Comparison of ENCODE assay signal across 8 cellular contexts in the genomic region with DNA sequence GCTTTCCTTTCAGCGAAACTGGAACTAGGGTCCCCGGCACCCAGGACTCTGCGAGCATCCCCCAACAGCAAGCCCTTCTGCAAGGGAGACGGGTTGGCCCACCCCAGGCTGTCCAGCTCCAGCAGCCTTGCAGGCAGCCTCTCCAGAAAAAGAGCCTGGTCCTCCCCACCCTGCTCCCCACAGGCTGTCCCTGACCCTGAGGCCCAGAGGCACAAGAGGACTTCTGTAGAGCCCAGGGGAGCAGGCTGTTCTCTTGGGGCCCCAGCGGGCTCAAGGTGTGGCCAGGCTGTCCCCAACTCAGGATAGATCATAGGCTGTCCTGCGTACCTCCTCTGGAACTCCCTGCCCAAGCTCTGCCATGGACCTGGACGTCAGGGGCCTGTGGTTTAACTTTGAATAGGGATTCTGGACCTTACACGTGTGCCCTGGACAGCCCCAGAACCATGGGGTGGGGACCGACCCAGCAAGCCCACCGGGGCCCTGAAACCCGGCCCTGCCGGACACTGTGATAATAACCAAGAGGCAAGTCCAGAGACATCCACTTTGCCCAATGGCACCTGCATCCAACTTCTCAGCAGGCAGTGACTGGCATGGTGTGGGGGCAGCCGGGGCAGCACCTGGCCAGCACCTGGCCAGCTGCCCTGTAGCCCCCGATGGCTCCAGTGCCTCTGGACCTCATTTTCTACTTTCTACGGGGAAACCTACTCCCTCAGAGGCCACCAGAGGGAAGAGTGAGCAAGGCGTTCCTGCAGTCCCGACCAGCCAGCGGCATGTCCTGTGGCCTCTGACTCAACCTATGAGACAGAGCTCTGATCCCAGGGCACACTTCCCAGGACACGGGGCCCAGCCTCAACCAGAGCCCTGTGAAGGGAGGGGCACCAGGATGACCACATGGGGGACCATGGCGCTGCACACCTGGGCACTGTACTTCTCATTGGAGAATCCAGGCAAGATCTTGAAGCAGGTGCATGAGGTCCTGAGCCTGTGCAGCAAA. TPM values are rescaled to one million over a fixed set of nuclear protein-coding genes. Genes with fewer than 3 reads are reported as not detected.
A peak's percentile ranks its signal among the peaks of the same experiment; 100 is the strongest.
DNase-seq lines count a peak whose midpoint lies in the region; ATAC-seq, FAIRE-seq and TF ChIP-seq lines count a peak whose summit lies in the region.

No MANE protein-coding gene starts in this region.

- no peaks in the 10 kb centered on the region for H3K27me3 ChIP-seq in right lobe of liver

- DNase-seq in ELF-1 (ENCODE audit: low read depth, low spot score) (peak; percentile 66), LHCN-M2 (ENCODE audit: low read depth) (peak; percentile 84), astrocyte of the spinal cord (ENCODE audit: low read depth, low spot score) (peak; percentile 39), right lobe of liver (peak; percentile 54 to 64 (median 56)), GM20000 (ENCODE audit: low spot score) (no peak), GM12892 (ENCODE audit: insufficient read length) (no peak)
- no peak for DNase-seq in T-helper 2 cell treated with Interferon-gamma antibody and Interleukin-4, amounts not matched to agents 5 μg/mL and 100 μg/mL, for 36 hours (ENCODE audit: low spot score)
- no peak for DNase-seq in activated T-cell treated with anti-CD3 and anti-CD28 coated beads, Interleukin-2, amount 50 U/mL, for 1 hour

- no peaks in the 10 kb centered on the region for H3K9me3 Mint-ChIP-seq in T-helper 2 cell treated with Interferon-gamma antibody and Interleukin-4, amounts not matched to agents 5 μg/mL and 100 μg/mL, for 36 hours

- H3K4me3 Mint-ChIP-seq in T-helper 2 cell treated with Interferon-gamma antibody and Interleukin-4, amounts not matched to agents 5 μg/mL and 100 μg/mL, for 36 hours, result no peak overlapping the region

- intact Hi-C loops in right lobe of liver (cut with DNase I), result no loop called here

- no peaks in the 10 kb centered on the region for H3K36me3 ChIP-seq in right lobe of liver

- H3K27ac ChIP-seq in right lobe of liver, result no peak overlapping the region

- no peak for TF ChIP-seq POLR2A in right lobe of liver (IDR thresholded peaks at IDR 0.05)
- TF ChIP-seq POLR2A in GM12892 (IDR thresholded peaks at IDR 0.05; ENCODE audit: low read depth, low read length), result no peak

- peak; percentile 81 to 97 (median 83) for ATAC-seq in right lobe of liver

- no peaks in the 10 kb centered on the region for H3K27me3 Mint-ChIP-seq in T-helper 2 cell treated with Interferon-gamma antibody and Interleukin-4, amounts not matched to agents 5 μg/mL and 100 μg/mL, for 36 hours (ENCODE audit: low read depth)

- no CpG with 5 or more reads among the region's 20 CpGs for WGBS in right lobe of liver (ENCODE audit: insufficient coverage, low coverage, low lambda C conversion rate, missing lambda C conversion rate)

- in situ Hi-C loops in astrocyte of the spinal cord (cut with HindIII; ENCODE audit: low sequenced_read_pairs), result no loop called here

- peak; percentile 64 for TF ChIP-seq CTCF in astrocyte of the spinal cord (IDR thresholded peaks at IDR 0.05; ENCODE audit: low read depth, low read length)
- peak; percentile 40 to 55 (median 44) for TF ChIP-seq CTCF in right lobe of liver (IDR thresholded peaks at IDR 0.05)
- no peak for TF ChIP-seq CTCF in GM20000 (IDR thresholded peaks at IDR 0.05; ENCODE audit: extremely low read depth, missing control alignments)

- no peak for FAIRE-seq in GM12892 (lab: Jason Lieb, UNC)

- no peak overlapping the region for H3K27ac Mint-ChIP-seq in T-helper 2 cell treated with Interferon-gamma antibody and Interleukin-4, amounts not matched to agents 5 μg/mL and 100 μg/mL, for 36 hours

- no peaks in the 10 kb centered on the region for H3K9me3 ChIP-seq in right lobe of liver

- no peaks in the 10 kb centered on the region for H3K36me3 Mint-ChIP-seq in T-helper 2 cell treated with Interferon-gamma antibody and Interleukin-4, amounts not matched to agents 5 μg/mL and 100 μg/mL, for 36 hours (ENCODE audit: low read depth)

- no peaks in the 10 kb centered on the region for H3K4me1 ChIP-seq in right lobe of liver

- no peak overlapping the region for H3K4me3 ChIP-seq in astrocyte of the spinal cord (ENCODE audit: low read depth, low read length)
- H3K4me3 ChIP-seq in right lobe of liver, result no peak overlapping the region

- no peaks in the 10 kb centered on the region for H3K4me1 Mint-ChIP-seq in T-helper 2 cell treated with Interferon-gamma antibody and Interleukin-4, amounts not matched to agents 5 μg/mL and 100 μg/mL, for 36 hours (ENCODE audit: low read depth)

RNA-seq across cellular contexts. Expression of a gene that starts 50.9 kb away (rescaled TPM):
- total RNA-seq in LHCN-M2 (2014; rRNA removed) (1,271 and 1,447 TPM in 2 replicates), right lobe of liver (10 to 100 TPM; 13.7 to 90.2 (median 45.6) TPM)
- 876 TPM for polyA plus RNA-seq in LHCN-M2 (2012)
- 494 TPM for polyA plus RNA-seq in GM12892 (2012; ENCODE audit: missing spikeins)

Comparison
In these comparisons a context has a peak if more than half of its experiments do, and no peak if none do; other contexts are left out.
1. DNase-seq: peak in ELF-1 (single experiment), LHCN-M2 (single experiment), astrocyte of the spinal cord (single experiment) and right lobe of liver (3 of 3); none in T-helper 2 cell treated with Interferon-gamma antibody and Interleukin-4, amounts not matched to agents 5 μg/mL and 100 μg/mL, for 36 hours (single experiment), GM20000 (single experiment), GM12892 (single experiment) and activated T-cell treated with anti-CD3 and anti-CD28 coated beads, Interleukin-2, amount 50 U/mL, for 1 hour (single experiment).
2. RNA of a gene that starts 50.9 kb away (total RNA-seq): 1,271 to 1,447 TPM in LHCN-M2; 13.7 to 90.2 TPM in right lobe of liver; every median in the first group is over 10 times any median in the second.